ENCODE assay signal across 14 cellular contexts in the genomic region with DNA sequence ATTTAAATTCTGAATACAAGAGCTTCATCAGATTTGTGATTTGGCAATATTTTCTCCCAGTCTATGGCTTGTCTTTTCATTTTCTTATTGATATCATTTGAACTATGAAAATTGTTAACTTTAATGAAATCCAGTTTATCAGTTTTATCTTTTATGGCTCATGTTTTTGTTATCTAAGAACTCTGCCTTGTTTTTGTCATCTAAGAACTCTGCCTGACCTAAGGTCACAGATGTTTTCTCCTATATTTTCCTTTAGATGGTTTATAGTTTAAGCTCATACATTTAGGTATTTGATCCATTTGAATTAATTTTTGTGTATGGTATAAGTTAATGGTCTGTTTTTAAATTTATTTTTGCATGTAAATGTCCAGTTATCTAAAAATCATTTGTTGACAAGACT. TPM values are rescaled to one million over a fixed set of nuclear protein-coding genes. Genes with fewer than 3 reads are reported as not detected.
DNase-seq lines count a peak whose midpoint lies in the region; ATAC-seq, FAIRE-seq and TF ChIP-seq lines count a peak whose summit lies in the region.
"Had no signal": no experiment of that assay in that cellular context is flagged by ENCODE, and none has a peak within 500 bp of the region (broad histone marks: within the 10 kb centered on the region; RNA-seq: fewer than 3 reads in every experiment).

No MANE protein-coding gene starts in this region.

- H3K9me3 ChIP-seq in CD8-positive, alpha-beta memory T cell (ENCODE audit: low read length) = no peaks in the 10 kb centered on the region
- H3K9me3 ChIP-seq in Loucy (ENCODE audit: insufficient read depth, low read depth, low read length) (no peaks in the 10 kb centered on the region), gastrocnemius medialis (no peaks in the 10 kb centered on the region)

- peaks cover 100% of the 10 kb centered on the region for H3K79me2 ChIP-seq in Loucy (ENCODE audit: insufficient read depth, low read length)

- no peaks in the 10 kb centered on the region for H3K36me3 ChIP-seq in CD8-positive, alpha-beta memory T cell (ENCODE audit: insufficient read depth, low read length)
- H3K36me3 ChIP-seq in Loucy (ENCODE audit: insufficient read depth, low read length) = no peaks in the 10 kb centered on the region
- no peaks in the 10 kb centered on the region for H3K36me3 ChIP-seq in gastrocnemius medialis

- H3K27me3 ChIP-seq in CD8-positive, alpha-beta memory T cell (ENCODE audit: insufficient read depth, low read length, poor library complexity, severe bottlenecking) = no peaks in the 10 kb centered on the region
- H3K27me3 ChIP-seq in Loucy (ENCODE audit: insufficient read depth, low read length, poor library complexity, severe bottlenecking) (no peaks in the 10 kb centered on the region), gastrocnemius medialis (no peaks in the 10 kb centered on the region)
- H3K27me3 ChIP-seq: BLaER1 had no signal

- intact Hi-C loops in gastrocnemius medialis (cut with DNase I; ENCODE audit: low total_unique reads) = no loop called here

- TF ChIP-seq POLR2A in gastrocnemius medialis (IDR thresholded peaks at IDR 0.05) = no peak

- H3K4me1 ChIP-seq in CD8-positive, alpha-beta memory T cell (ENCODE audit: insufficient read depth, low read length) = peaks cover 39% of the 10 kb centered on the region
- H3K4me1 ChIP-seq in Loucy (ENCODE audit: insufficient read depth, low read length, poor library complexity, severe bottlenecking) = peaks cover 28% of the 10 kb centered on the region
- H3K4me1 ChIP-seq in gastrocnemius medialis = peaks cover 49 to 59% of the 10 kb centered on the region in 2 donors
- H3K4me1 ChIP-seq: BLaER1 had no signal

- POLR2A ChIA-PET in CD8-positive, alpha-beta memory T cell (lab: Charles Lee) = no interaction called here
- POLR2A ChIA-PET in naive thymus-derived CD8-positive, alpha-beta T cell (lab: Charles Lee) = no interaction called here

- H2AFZ ChIP-seq in Loucy (ENCODE audit: low read length) = no peak overlapping the region

- H3K4me3 ChIP-seq in CD8-positive, alpha-beta memory T cell (ENCODE audit: low read length) = no peak overlapping the region
- H3K4me3 ChIP-seq in Loucy (ENCODE audit: low read length, poor library complexity, severe bottlenecking) (no peak overlapping the region), gastrocnemius medialis (no peak overlapping the region)
- H3K4me3 ChIP-seq: BLaER1, K562 had no signal

- no peaks in the 10 kb centered on the region for H3K27me3 Mint-ChIP-seq in CD8-positive, alpha-beta memory T cell
- H3K27me3 Mint-ChIP-seq in naive thymus-derived CD8-positive, alpha-beta T cell = no peaks in the 10 kb centered on the region

- H3F3A ChIP-seq in Loucy (ENCODE audit: low read depth) = no peaks in the 10 kb centered on the region

- peak overlapping the region in 2 of 8 donors; percentile 32 to 50 for H3K27ac Mint-ChIP-seq in CD8-positive, alpha-beta memory T cell
- H3K27ac Mint-ChIP-seq in naive thymus-derived CD8-positive, alpha-beta T cell = peak overlapping the region in 3 of 10 donors; percentile 2 to 41 (median 10)

- CTCF ChIA-PET in CD8-positive, alpha-beta memory T cell (lab: Charles Lee) = no interaction called here

- H3K27ac ChIP-seq in CD8-positive, alpha-beta memory T cell (ENCODE audit: low read depth, low read length) = no peak overlapping the region
- peak overlapping the region; percentile 28 for H3K27ac ChIP-seq in epithelial cell of prostate
- H3K27ac ChIP-seq in gastrocnemius medialis = peak overlapping the region; percentile 6 to 43 (median 25)
- H3K27ac ChIP-seq: BLaER1 had no signal

- no peak for DNase-seq in CD8-positive, alpha-beta memory T cell
- no peak for DNase-seq in epithelial cell of prostate (ENCODE audit: low read depth, low spot score)
- no peak for DNase-seq in gastrocnemius medialis
- no peak for DNase-seq in naive thymus-derived CD8-positive, alpha-beta T cell
- DNase-seq in HTR-8/SVneo (ENCODE audit: insufficient read length, low spot score) = no peak
- DNase-seq in stimulated activated naive CD4-positive, alpha-beta T cell (lab: John Stamatoyannopoulos, UW) = no peak
- DNase-seq: DND-41, NCI-H1436, NCI-H2029 treated with DMSO at 0.1 percent for 48 hours, NCI-H510A, NCI-H82 had no signal

- no peak for FAIRE-seq in HTR-8/SVneo (lab: Jason Lieb, UNC)
- FAIRE-seq: K562 had no signal

- H3K4me3 Mint-ChIP-seq in CD8-positive, alpha-beta memory T cell = peak overlapping the region in 4 of 7 donors; percentile 0 to 27 (median 2)
- peak overlapping the region in 1 of 10 donors; percentile 5 for H3K4me3 Mint-ChIP-seq in naive thymus-derived CD8-positive, alpha-beta T cell

- TF ChIP-seq CTCF in Loucy (conservative IDR thresholded peaks at IDR 0.05; ENCODE audit: low read length) (no peak), gastrocnemius medialis (IDR thresholded peaks at IDR 0.05 in 4 of 5, conservative IDR thresholded peaks at IDR 0.05 in 1 of 5) (no peak)

- no peaks in the 10 kb centered on the region for H3K9me2 ChIP-seq in Loucy (replicated peaks; ENCODE audit: low read depth, low read length)

- H4K20me1 ChIP-seq in Loucy (ENCODE audit: insufficient read depth, low read length, poor library complexity, severe bottlenecking) = peaks cover 97% of the 10 kb centered on the region

- peaks cover 0 to 3% (median 2%) of the 10 kb centered on the region in 3 donors for H3K36me3 Mint-ChIP-seq in CD8-positive, alpha-beta memory T cell
- peaks cover 0 to 9% (median 4%) of the 10 kb centered on the region in 3 donors for H3K36me3 Mint-ChIP-seq in naive thymus-derived CD8-positive, alpha-beta T cell

- H3K4me2 ChIP-seq in Loucy (ENCODE audit: low read depth, low read length, poor library complexity, severe bottlenecking) = peak overlapping the region; percentile 18
- H3K4me2 ChIP-seq: BLaER1 had no signal

- peaks cover 81 to 92% (median 91%) of the 10 kb centered on the region in 3 donors for H3K4me1 Mint-ChIP-seq in CD8-positive, alpha-beta memory T cell
- peaks cover 30 to 86% (median 70%) of the 10 kb centered on the region in 4 donors for H3K4me1 Mint-ChIP-seq in naive thymus-derived CD8-positive, alpha-beta T cell

- no peak overlapping the region for H3K9ac ChIP-seq in Loucy (ENCODE audit: low read depth, low read length, poor library complexity, severe bottlenecking)
- H3K9ac ChIP-seq: BLaER1 had no signal

- ATAC-seq in gastrocnemius medialis = no peak
- ATAC-seq in naive thymus-derived CD8-positive, alpha-beta T cell = no peak
- ATAC-seq: K562 had no signal

- no peaks in the 10 kb centered on the region for H3K9me3 Mint-ChIP-seq in CD8-positive, alpha-beta memory T cell
- H3K9me3 Mint-ChIP-seq in naive thymus-derived CD8-positive, alpha-beta T cell = peaks cover 0 to 3% (median 0%) of the 10 kb centered on the region in 9 donors

- in situ Hi-C loops in gastrocnemius medialis (cut with MboI; ENCODE audit: low sequenced_read_pairs in 4 of 4) = no loop called here

RNA-seq across cellular contexts. Expression of gene NIPBL, which starts 52.9 kb away (rescaled TPM):
- 10 to 100 TPM; 47.3 to 55.0 TPM for total RNA-seq in CD8-positive, alpha-beta memory T cell
- polyA plus RNA-seq in CD8-positive, alpha-beta memory T cell = 36.4 TPM
- total RNA-seq in gastrocnemius medialis = 10 to 100 TPM; 15.0 to 49.6 (median 32.7) TPM
- 100 to 1,000 TPM; 120 to 127 TPM for total RNA-seq in naive thymus-derived CD8-positive, alpha-beta T cell
- polyA plus RNA-seq in naive thymus-derived CD8-positive, alpha-beta T cell = 10 to 100 TPM; 13.8 to 36.4 (median 24.3) TPM
